10 cellular contexts compared by ENCODE assay signal in genomic region chr15:41791547-41791937, GRCh38. TPM values are rescaled to one million over a fixed set of nuclear protein-coding genes. Genes with fewer than 3 reads are reported as not detected.
DNase-seq lines count a peak whose midpoint lies in the region; ATAC-seq and TF ChIP-seq lines count a peak whose summit lies in the region.
"Had no signal": no experiment of that assay in that cellular context is flagged by ENCODE, and none has a peak within 500 bp of the region (broad histone marks: within the 10 kb centered on the region; RNA-seq: fewer than 3 reads in every experiment).

No MANE protein-coding gene starts in this region.

- CTCF ChIA-PET in activated CD8-positive, alpha-beta memory T cell treated with anti-CD3 and anti-CD28 coated beads, Interleukin-2, amount 10 ng/mL, durations not matched to agents 7 days and 5 days (lab: Charles Lee) = interaction anchor here (0.6 to 9.4 kb wide), 4 partner anchors 15 to 133 kb away, joined by 3 to 98 read pairs (median 26); partner anchors contain the start of gene MAPKBP1

- in situ Hi-C loops in G401 (cut with HindIII; ENCODE audit: low sequenced_read_pairs) = no loop called here

- no peak overlapping the region for H3K4me3 ChIP-seq in ascending aorta
- H3K4me3 ChIP-seq in lung = no peak overlapping the region
- H3K4me3 ChIP-seq in subcutaneous abdominal adipose tissue (ENCODE audit: low read depth in 1 of 5, low read length in 5 of 5) = no peak overlapping the region
- H3K4me3 ChIP-seq: SK-N-MC had no signal

- H3K27ac ChIP-seq in ascending aorta (peak overlapping the region; percentile 66 to 73), lung (ENCODE audit: low read depth in 1 of 2, low read length in 1 of 2) (peak overlapping the region; percentile 48 to 82), subcutaneous abdominal adipose tissue (ENCODE audit: low read depth, low read length) (peak overlapping the region; percentile 10)
- H3K27ac ChIP-seq: SK-N-MC had no signal

- 82 to 86% methylated on average over 4 of the region's 4 CpGs for WGBS in lung, 2 donors

- no peak for TF ChIP-seq CTCF in ascending aorta (IDR thresholded peaks at IDR 0.05)
- TF ChIP-seq CTCF in lung (IDR thresholded peaks at IDR 0.05; ENCODE audit: control extremely low read depth, extremely low read depth) = no peak

- H3K4me1 Mint-ChIP-seq in activated CD8-positive, alpha-beta memory T cell treated with anti-CD3 and anti-CD28 coated beads, Interleukin-2, amount 10 ng/mL, durations not matched to agents 7 days and 5 days = peaks cover 38% of the 10 kb centered on the region

- H3K36me3 ChIP-seq in ascending aorta = no peaks in the 10 kb centered on the region
- no peaks in the 10 kb centered on the region for H3K36me3 ChIP-seq in lung (ENCODE audit: control insufficient read depth in 2 of 2, insufficient read depth in 2 of 2, low read length in 2 of 2)
- no peaks in the 10 kb centered on the region for H3K36me3 ChIP-seq in subcutaneous abdominal adipose tissue (ENCODE audit: control insufficient read depth in 5 of 5, insufficient read depth in 5 of 5, low read length in 5 of 5)

- H3K27me3 Mint-ChIP-seq in activated CD8-positive, alpha-beta memory T cell treated with anti-CD3 and anti-CD28 coated beads, Interleukin-2, amount 10 ng/mL, durations not matched to agents 7 days and 5 days = no peaks in the 10 kb centered on the region

- no peaks in the 10 kb centered on the region for H3K9me3 ChIP-seq in ascending aorta
- H3K9me3 ChIP-seq in lung (ENCODE audit: control insufficient read depth in 2 of 2, insufficient read depth in 1 of 2, low read length in 1 of 2) = no peaks in the 10 kb centered on the region
- no peaks in the 10 kb centered on the region for H3K9me3 ChIP-seq in subcutaneous abdominal adipose tissue (ENCODE audit: control insufficient read depth in 5 of 5, low read length in 5 of 5)

- H3K27me3 ChIP-seq in ascending aorta = no peaks in the 10 kb centered on the region
- no peaks in the 10 kb centered on the region for H3K27me3 ChIP-seq in lung (ENCODE audit: control insufficient read depth, insufficient read depth)
- H3K27me3 ChIP-seq in subcutaneous abdominal adipose tissue (ENCODE audit: control insufficient read depth in 5 of 5, insufficient read depth in 4 of 5, low read length in 5 of 5) = no peaks in the 10 kb centered on the region

- no peak for DNase-seq in activated CD8-positive, alpha-beta memory T cell treated with anti-CD3 and anti-CD28 coated beads, Interleukin-2, amount 10 ng/mL, durations not matched to agents 7 days and 5 days
- no peak for DNase-seq in activated CD8-positive, alpha-beta memory T cell treated with anti-CD3 and anti-CD28 coated beads for 24 hours
- DNase-seq in ascending aorta (ENCODE audit: low spot score in 2 of 2) = no peak
- DNase-seq in lung (ENCODE audit: low spot score) = no peak
- DNase-seq in OCI-M2 (lab: John Stamatoyannopoulos, UW; ENCODE audit: unreplicated experiment) = no peak
- no peak for DNase-seq in G401 (ENCODE audit: low spot score)
- DNase-seq: stimulated activated CD4-positive, alpha-beta T cell treated with anti-CD3 and anti-CD28 coated beads, Interleukin-4, amount 100 ng/mL, for 24 hours had no signal

- peaks cover 2% of the 10 kb centered on the region for H3K36me3 Mint-ChIP-seq in activated CD8-positive, alpha-beta memory T cell treated with anti-CD3 and anti-CD28 coated beads, Interleukin-2, amount 10 ng/mL, durations not matched to agents 7 days and 5 days

- intact Hi-C loops in ascending aorta (cut with DNase I) = loop anchor here (1.0 kb wide), 1 partner anchor 17 kb away; the partner anchor contains the start of gene MAPKBP1

- H3K9me3 Mint-ChIP-seq in activated CD8-positive, alpha-beta memory T cell treated with anti-CD3 and anti-CD28 coated beads, Interleukin-2, amount 10 ng/mL, durations not matched to agents 7 days and 5 days (ENCODE audit: low read depth) = no peaks in the 10 kb centered on the region

- peak overlapping the region; percentile 71 for H3K27ac Mint-ChIP-seq in activated CD8-positive, alpha-beta memory T cell treated with anti-CD3 and anti-CD28 coated beads, Interleukin-2, amount 10 ng/mL, durations not matched to agents 7 days and 5 days

- no peak overlapping the region for H3K4me3 Mint-ChIP-seq in activated CD8-positive, alpha-beta memory T cell treated with anti-CD3 and anti-CD28 coated beads, Interleukin-2, amount 10 ng/mL, durations not matched to agents 7 days and 5 days

- H3K4me1 ChIP-seq in ascending aorta (peaks cover 11 to 35% of the 10 kb centered on the region in 2 donors), lung (ENCODE audit: control insufficient read depth in 2 of 2, insufficient read depth in 2 of 2, low read length in 2 of 2) (peaks cover 19 to 30% of the 10 kb centered on the region in 2 donors), subcutaneous abdominal adipose tissue (ENCODE audit: control insufficient read depth in 5 of 5, insufficient read depth in 5 of 5, low read length in 5 of 5) (peaks cover 13 to 48% (median 34%) of the 10 kb centered on the region in 5 donors)

- no peak overlapping the region for H3K9ac ChIP-seq in subcutaneous abdominal adipose tissue (ENCODE audit: low read length in 5 of 5)

- ATAC-seq in activated CD8-positive, alpha-beta memory T cell treated with anti-CD3 and anti-CD28 coated beads, Interleukin-2, amount 10 ng/mL, durations not matched to agents 7 days and 5 days = peak; percentile 22
- no peak for ATAC-seq in lung (ENCODE audit: insufficient read depth, low FRiP score)
- ATAC-seq in GM18502 (IDR thresholded peaks at IDR 0.05; ENCODE audit: poor library complexity, unreplicated experiment) = no peak

RNA-seq across cellular contexts. Expression of gene MAPKBP1, which starts 17.3 kb away (rescaled TPM):
- total RNA-seq in activated CD8-positive, alpha-beta memory T cell treated with anti-CD3 and anti-CD28 coated beads, Interleukin-2, amount 10 ng/mL, durations not matched to agents 7 days and 5 days = 10 to 100 TPM; 24.7 to 33.1 TPM
- total RNA-seq in ascending aorta (27.6 TPM), lung (10 to 100 TPM; 20.2 to 25.7 TPM)
- 10 to 100 TPM in 1 of 2 donors, 1 to 10 TPM in 1; 7.2 to 12.6 TPM for polyA plus RNA-seq in lung
- total RNA-seq in G401 (2014; rRNA removed; shearing (Covaris generic)) = 5.8 and 13.2 TPM in 2 replicates

RNA-seq across cellular contexts. Expression of gene JMJD7, which starts 36.4 kb away (rescaled TPM):
- total RNA-seq in activated CD8-positive, alpha-beta memory T cell treated with anti-CD3 and anti-CD28 coated beads, Interleukin-2, amount 10 ng/mL, durations not matched to agents 7 days and 5 days = 10 to 100 TPM; 12.0 to 21.9 TPM
- total RNA-seq in ascending aorta = 16.4 TPM
- total RNA-seq in lung = 10 to 100 TPM; 13.2 to 28.1 TPM
- polyA plus RNA-seq in lung = 10 to 100 TPM; 16.6 to 26.0 TPM
- 6.7 and 11.8 TPM in 2 replicates for total RNA-seq in G401 (2014; rRNA removed; shearing (Covaris generic))

RNA-seq across cellular contexts. Expression of gene PLA2G4B, which starts 47.1 kb away (rescaled TPM):
- 1 to 10 TPM; 2.8 to 7.7 TPM for total RNA-seq in activated CD8-positive, alpha-beta memory T cell treated with anti-CD3 and anti-CD28 coated beads, Interleukin-2, amount 10 ng/mL, durations not matched to agents 7 days and 5 days
- total RNA-seq in ascending aorta = 13.9 TPM
- 10 to 100 TPM in 1 of 2 donors, 1 to 10 TPM in 1; 8.4 to 12.8 TPM for total RNA-seq in lung
- polyA plus RNA-seq in lung = 10 to 100 TPM in 1 of 2 donors, 1 to 10 TPM in 1; 5.7 to 13.0 TPM
- 0.37 and 0.92 TPM in 2 replicates for total RNA-seq in G401 (2014; rRNA removed; shearing (Covaris generic))

Comparison
In these comparisons a context has a peak if more than half of its experiments do, and no peak if none do; other contexts are left out.
1. H3K27ac ChIP-seq: peak in every context shown above with its lines; median percentile 70 in ascending aorta; 65 in lung; 10 in subcutaneous abdominal adipose tissue.